In the genomic region with DNA sequence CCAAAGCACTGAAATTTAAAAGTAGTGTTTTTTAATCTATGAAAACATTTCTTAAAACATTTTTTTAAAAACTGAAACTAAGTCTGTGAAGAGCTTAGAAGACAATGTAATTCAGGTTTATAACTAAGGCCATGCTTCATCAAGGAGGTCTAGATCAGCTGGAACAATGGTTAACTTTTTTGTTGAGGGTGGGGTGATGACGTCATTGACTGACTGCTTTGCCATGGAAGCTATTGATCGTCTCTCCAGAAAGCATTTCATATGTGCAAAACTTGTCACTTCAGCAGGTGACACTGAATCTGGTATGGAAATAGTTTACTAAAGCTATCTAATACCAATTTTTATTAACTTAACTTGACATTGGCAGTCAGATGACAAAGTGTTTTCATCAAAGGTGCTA, we compare ENCODE assay signal across 27 cellular contexts.
"Had no signal": no experiment of that assay in that cellular context is flagged by ENCODE, and none has a peak within 500 bp of the region (broad histone marks: within the 10 kb centered on the region; RNA-seq: fewer than 3 reads in every experiment).

No MANE protein-coding gene starts in this region.

- H3K27ac ChIP-seq: epithelial cell of prostate, left ventricle myocardium inferior, neutrophil, parathyroid adenoma, thoracic aorta, vagina, VCaP had no signal

- H3K4me1 Mint-ChIP-seq: activated CD4-positive, alpha-beta T cell treated with anti-CD3 and anti-CD28 coated beads, Interleukin-2, amount 10 ng/mL, durations not matched to agents 24 days and 14 days; nephron progenitor cell had no signal

- H3K27me3 Mint-ChIP-seq: activated CD4-positive, alpha-beta memory T cell treated with anti-CD3 and anti-CD28 coated beads for 36 hours; dendritic cell treated with granulocyte-macrophage colony-stimulating factor and Interleukin-4, amounts not matched to agents 40 ng/mL and 50 ng/mL, for 4 days; naive B cell; type B pancreatic cell had no signal

- ATAC-seq: activated CD4-positive, CD25-positive, alpha-beta regulatory T cell treated with anti-CD3 and anti-CD28 coated beads, Interleukin-2, amount 50 U/mL, for 24 hours; right cardiac atrium had no signal

- H3K36me3 Mint-ChIP-seq: naive B cell had no signal

- H3K4me3 Mint-ChIP-seq: activated CD4-positive, alpha-beta memory T cell treated with anti-CD3 and anti-CD28 coated beads for 36 hours; activated CD4-positive, alpha-beta T cell treated with anti-CD3 and anti-CD28 coated beads, Interleukin-2, amount 10 ng/mL, durations not matched to agents 24 days and 14 days; dendritic cell treated with granulocyte-macrophage colony-stimulating factor and Interleukin-4, amounts not matched to agents 40 ng/mL and 50 ng/mL, for 4 days; naive B cell; nephron progenitor cell; T-helper 1 cell treated with Interleukin-12 subunit alpha and Interleukin-12 subunit beta and Interleukin-4 antibody, amounts not matched to agents 30 μg/mL and 1 μg/mL, for 36 hours; type B pancreatic cell had no signal

- DNase-seq: activated CD4-positive, alpha-beta memory T cell treated with anti-CD3 and anti-CD28 coated beads for 36 hours; activated CD4-positive, alpha-beta T cell treated with anti-CD3 and anti-CD28 coated beads, Interleukin-2, amount 10 ng/mL, durations not matched to agents 24 days and 14 days; activated CD8-positive, alpha-beta memory T cell treated with anti-CD3 and anti-CD28 coated beads, Interleukin-2, amount 50 U/mL, for 4 hours; activated gamma-delta T cell; activated naive CD4-positive, alpha-beta T cell treated with anti-CD3 and anti-CD28 coated beads, Interleukin-2, amount 50 U/mL, for 16 hours; activated T-cell treated with anti-CD3 and anti-CD28 coated beads, Interleukin-2, amount 50 U/mL, for 1 hour; amniotic stem cell; central memory CD4-positive, alpha-beta T cell; kidney glomerular epithelial cell; left ventricle myocardium inferior; naive B cell; nephron progenitor cell; right cardiac atrium; stimulated activated CD4-positive, alpha-beta T cell treated with anti-CD3 and anti-CD28 coated beads, Interleukin-2, amount 100 ng/mL, for 48 hours; stimulated activated naive CD4-positive, alpha-beta T cell treated with Interleukin-2 at 50 U/mL for 16 hours; SW 1271; T-helper 9 cell had no signal

- H3K9me3 Mint-ChIP-seq: type B pancreatic cell had no signal

- H3K27ac Mint-ChIP-seq: activated CD4-positive, alpha-beta memory T cell treated with anti-CD3 and anti-CD28 coated beads for 36 hours; activated CD4-positive, alpha-beta T cell treated with anti-CD3 and anti-CD28 coated beads, Interleukin-2, amount 10 ng/mL, durations not matched to agents 24 days and 14 days; dendritic cell treated with granulocyte-macrophage colony-stimulating factor and Interleukin-4, amounts not matched to agents 40 ng/mL and 50 ng/mL, for 4 days; naive B cell; nephron progenitor cell; T-helper 1 cell treated with Interleukin-12 subunit alpha and Interleukin-12 subunit beta and Interleukin-4 antibody, amounts not matched to agents 30 μg/mL and 1 μg/mL, for 36 hours; type B pancreatic cell had no signal
